Comparison of ENCODE assay signal across 8 cellular contexts in the genomic region with DNA sequence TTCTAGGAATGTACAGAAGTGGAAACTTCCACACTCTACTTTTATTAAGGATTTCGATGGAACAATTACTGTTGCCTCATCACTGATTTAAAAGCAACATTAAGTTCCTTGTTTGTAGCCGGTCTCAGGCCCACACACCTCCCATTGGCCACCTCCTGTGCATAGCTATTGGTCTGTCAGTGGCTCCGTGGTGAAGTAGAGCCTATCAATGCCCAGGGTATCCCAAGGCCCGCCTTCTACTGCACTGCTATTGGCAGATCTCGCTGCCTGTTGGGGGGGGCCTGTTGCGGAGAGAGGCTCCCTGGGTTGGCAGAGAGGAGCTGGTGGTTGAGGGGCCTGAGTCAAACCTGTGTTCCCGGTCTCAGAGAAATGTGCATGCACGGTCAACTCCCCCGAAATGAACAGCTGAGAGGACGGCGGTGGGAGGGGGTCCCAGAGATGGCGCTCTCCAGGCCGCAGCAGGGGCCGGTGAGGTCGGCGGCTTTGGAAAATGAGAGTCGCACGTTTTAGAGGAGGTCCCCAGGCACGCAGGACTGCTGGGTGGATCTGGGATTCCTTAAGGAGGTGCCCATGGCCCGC. TPM values are rescaled to one million over a fixed set of nuclear protein-coding genes. Genes with fewer than 3 reads are reported as not detected.
DNase-seq lines count a peak whose midpoint lies in the region; ATAC-seq and TF ChIP-seq lines count a peak whose summit lies in the region.

No MANE protein-coding gene starts in this region.

- DNase-seq in BJ (ENCODE audit: low read depth): peak; percentile 72
- DNase-seq in NK-92 treated with Interleukin-12 subunit alpha and Interleukin-12 subunit beta, amount 100 ng/mL, for 24 hours (lab: John Stamatoyannopoulos, UW): peak; percentile 78
- DNase-seq in activated T-cell treated with anti-CD3 and anti-CD28 coated beads, Interleukin-2, amount 50 U/mL, for 1 hour: peak; percentile 76
- peak; percentile 82 for DNase-seq in stimulated activated CD8-positive, alpha-beta memory T cell treated with anti-CD3 and anti-CD28 coated beads, Interleukin-4, amount 100 ng/mL, for 48 hours

- H3K9ac ChIP-seq in mucosa of stomach (ENCODE audit: low read length): peak overlapping the region; percentile 73

- no peak for TF ChIP-seq CTCF in BJ (IDR thresholded peaks at IDR 0.05; ENCODE audit: insufficient read depth, low read depth, low read length)

- H3K4me1 ChIP-seq in esophagus (ENCODE audit: control insufficient read depth in 2 of 2, insufficient read depth in 2 of 2, low read length in 1 of 2): no peaks in the 10 kb centered on the region
- peaks cover 4% of the 10 kb centered on the region for H3K4me1 ChIP-seq in mucosa of stomach (ENCODE audit: control insufficient read depth, insufficient read depth, low read length)

- H3K36me3 ChIP-seq in BJ (ENCODE audit: control insufficient read depth, insufficient read depth, low read length) (no peaks in the 10 kb centered on the region), esophagus (ENCODE audit: control insufficient read depth in 2 of 2, insufficient read depth in 2 of 2, low read length in 1 of 2) (no peaks in the 10 kb centered on the region), mucosa of stomach (ENCODE audit: control insufficient read depth, insufficient read depth, low read length) (no peaks in the 10 kb centered on the region)

- H3K4me3 ChIP-seq in BJ (ENCODE audit: low read depth, low read length) (peak overlapping the region; percentile 46), esophagus (ENCODE audit: low read depth in 1 of 2, low read length in 2 of 2) (peak overlapping the region; percentile 45 to 55), mucosa of stomach (ENCODE audit: low read length) (no peak overlapping the region)

- ATAC-seq in GM19324 (IDR thresholded peaks at IDR 0.05; ENCODE audit: low FRiP score, unreplicated experiment) (peak; percentile 90), HG03460 (IDR thresholded peaks at IDR 0.05; ENCODE audit: unreplicated experiment) (peak; percentile 93)

- H3K27me3 ChIP-seq in BJ (ENCODE audit: control insufficient read depth, insufficient read depth, low read length) (no peaks in the 10 kb centered on the region), esophagus (ENCODE audit: control insufficient read depth in 1 of 2, insufficient read depth in 2 of 2, low read length in 2 of 2) (no peaks in the 10 kb centered on the region), mucosa of stomach (ENCODE audit: control insufficient read depth, insufficient read depth, low read length) (no peaks in the 10 kb centered on the region)

- POLR2A ChIA-PET in BJ (lab: Charles Lee): no interaction called here

- WGBS in esophagus, 2 donors: 1 to 24% methylated on average over 19 to 20 of the region's 20 CpGs

- peak overlapping the region; percentile 81 to 89 for H3K27ac ChIP-seq in esophagus (ENCODE audit: low read depth in 2 of 2, low read length in 1 of 2)

- H3K9me3 ChIP-seq in esophagus (ENCODE audit: control insufficient read depth in 2 of 2, insufficient read depth in 1 of 2, low read depth in 1 of 2, low read length in 1 of 2) (no peaks in the 10 kb centered on the region), mucosa of stomach (ENCODE audit: control insufficient read depth, low read length) (no peaks in the 10 kb centered on the region)

- CTCF ChIA-PET in BJ (lab: Yijun Ruan, JAX): interaction anchor here (1.2 kb wide), 1 partner anchor 8 kb away, joined by 4 read pairs; no protein-coding TSS in a partner anchor

RNA-seq across cellular contexts. Expression of a gene that starts 4.9 kb away (rescaled TPM):
- polyA plus RNA-seq in BJ (2011; rRNA removed) (36.1 and 62.3 TPM in 2 replicates), esophagus (10 to 100 TPM; 20.9 to 24.3 TPM)
- 65.8 and 66.4 TPM in 2 replicates for polyA minus RNA-seq in BJ (2011; rRNA and poly(A)+ RNA removed)

RNA-seq across cellular contexts. Expression of a gene that starts 26.1 kb away (rescaled TPM):
- polyA plus RNA-seq in BJ (2011; rRNA removed) (1,766 and 1,870 TPM in 2 replicates), esophagus (10 to 100 TPM; 27.7 to 52.6 TPM)
- 1,901 and 3,419 TPM in 2 replicates for polyA minus RNA-seq in BJ (2011; rRNA and poly(A)+ RNA removed)

Comparison
In these comparisons a context has a peak if more than half of its experiments do, and no peak if none do; other contexts are left out.
1. RNA of a gene that starts 26.1 kb away (polyA plus RNA-seq): 1,766 to 1,870 TPM in BJ; 27.7 to 52.6 TPM in esophagus; every median in the first group is over 10 times any median in the second.
2. Peak in every context shown above with its lines, with median percentiles within 50 percentile points of each other: DNase-seq.